Comparison of ENCODE assay signal across 8 cellular contexts in genomic region chr11:66112640-66113098, GRCh38. TPM values are rescaled to one million over a fixed set of nuclear protein-coding genes. Genes with fewer than 3 reads are reported as not detected.
A peak's percentile ranks its signal among the peaks of the same experiment; 100 is the strongest.
DNase-seq lines count a peak whose midpoint lies in the region; ATAC-seq and FAIRE-seq lines count a peak whose summit lies in the region.

No MANE protein-coding gene starts in this region.

- H3K27ac ChIP-seq in epithelial cell of prostate = peak overlapping the region; percentile 80

- ATAC-seq in sciatic nerve (peak; percentile 72), HG02798 (IDR thresholded peaks at IDR 0.05; ENCODE audit: poor library complexity, unreplicated experiment) (no peak)

- FAIRE-seq in GM18507 (lab: Jason Lieb, UNC) (peak; percentile 65), RCC 7860 (lab: Jason Lieb, UNC) (no peak)

- intact Hi-C loops in sciatic nerve (cut with DNase I) = no loop called here

- DNase-seq in GM18507 (ENCODE audit: extremely low spot score, insufficient read length, low read depth) = no peak
- DNase-seq in RCC 7860 (ENCODE audit: low spot score) = peak; percentile 53
- DNase-seq in epithelial cell of prostate (ENCODE audit: low read depth, low spot score) = no peak
- no peak for DNase-seq in sciatic nerve (ENCODE audit: low spot score)
- no peak for DNase-seq in COLO668 (lab: John Stamatoyannopoulos, UW; ENCODE audit: unreplicated experiment)
- DNase-seq in HuH-7 (ENCODE audit: low spot score) = no peak
- no peak for DNase-seq in KG1 (lab: John Stamatoyannopoulos, UW)

RNA-seq across cellular contexts. Expression of gene PACS1, which starts 42.6 kb away (rescaled TPM):
- total RNA-seq in sciatic nerve = 80.3 TPM
